In the genomic region with DNA sequence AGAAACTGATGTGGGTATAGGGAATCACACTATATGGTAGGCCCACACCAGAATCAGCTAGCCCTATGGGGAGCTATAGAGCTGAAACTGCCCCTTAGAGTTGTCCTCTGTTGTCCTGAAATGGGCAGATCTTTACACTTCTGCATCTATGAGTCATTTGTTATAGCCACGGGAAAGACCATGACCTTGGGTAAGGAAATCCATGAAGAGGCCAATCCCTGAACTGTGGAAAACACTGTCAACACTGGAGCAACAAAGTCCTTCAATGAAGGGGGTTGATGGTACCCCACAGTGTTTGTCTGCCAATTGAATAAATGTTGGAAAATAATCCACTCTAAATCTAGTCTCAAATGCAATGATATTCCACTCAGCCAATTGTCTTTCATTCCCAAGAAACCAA, we compare ENCODE assay signal across 29 cellular contexts. TPM values are rescaled to one million over a fixed set of nuclear protein-coding genes. Genes with fewer than 3 reads are reported as not detected.
DNase-seq lines count a peak whose midpoint lies in the region; ATAC-seq, FAIRE-seq and TF ChIP-seq lines count a peak whose summit lies in the region.
"Had no signal": no experiment of that assay in that cellular context is flagged by ENCODE, and none has a peak within 500 bp of the region (broad histone marks: within the 10 kb centered on the region; RNA-seq: fewer than 3 reads in every experiment).

No MANE protein-coding gene starts in this region.

- no peaks in the 10 kb centered on the region for H3K79me2 ChIP-seq in HepG2 (ENCODE audit: insufficient read depth, low read length)

- H2BK5ac ChIP-seq in mesenchymal stem cell (ENCODE audit: low read depth, low read length, poor library complexity, severe bottlenecking): no peak overlapping the region

- H3K4ac ChIP-seq in mesenchymal stem cell (ENCODE audit: low read depth in 1 of 2, low read length in 2 of 2): no peak overlapping the region

- no CpG with 5 or more reads among the region's 1 CpG for WGBS in HepG2 (ENCODE audit: low lambda C conversion rate)
- 0% methylated on average over 1 of the region's 1 CpG for WGBS in right lobe of liver (ENCODE audit: insufficient coverage, low coverage, low lambda C conversion rate, missing lambda C conversion rate)
- 0% methylated on average over 1 of the region's 1 CpG for WGBS in mesenchymal stem cell

- peaks cover 11% of the 10 kb centered on the region; the same call in 1 of the 2 replicates for H3K4me1 ChIP-seq in HepG2 (ENCODE audit: insufficient read depth, low read length)
- no peaks in the 10 kb centered on the region for H3K4me1 ChIP-seq in right lobe of liver
- H3K4me1 ChIP-seq in mesenchymal stem cell (ENCODE audit: control insufficient read depth, insufficient read depth, low read depth, low read length): no peaks in the 10 kb centered on the region
- H3K4me1 ChIP-seq: Caco-2 had no signal

- TF ChIP-seq POLR2A in HepG2 (IDR thresholded peaks at IDR 0.05; ENCODE audit: insufficient read depth in 1 of 2, low read depth in 2 of 2, low read length in 2 of 2) (no peak), right lobe of liver (IDR thresholded peaks at IDR 0.05) (no peak)

- no peak overlapping the region for H4K91ac ChIP-seq in mesenchymal stem cell (ENCODE audit: low read length)

- H3K23ac ChIP-seq in mesenchymal stem cell (ENCODE audit: low read length in 2 of 2): no peak overlapping the region

- TF ChIP-seq RAD21 in HepG2 (CRISPR knock-in tag; IDR thresholded peaks at IDR 0.05): no peak

- ATAC-seq in HepG2 (peak; percentile 88), right lobe of liver (no peak), T-helper 17 cell (no peak), HG03442 (IDR thresholded peaks at IDR 0.05; ENCODE audit: unreplicated experiment) (no peak), GM21515 (IDR thresholded peaks at IDR 0.05; ENCODE audit: unreplicated experiment) (no peak)

- no peak overlapping the region for H2BK120ac ChIP-seq in mesenchymal stem cell (ENCODE audit: low read depth, low read length)

- H3K36me3 ChIP-seq in HepG2 (replicated peaks in 1 of 2; ENCODE audit: control insufficient read depth in 1 of 2, insufficient read depth in 2 of 2, low read length in 2 of 2) (no peaks in the 10 kb centered on the region), right lobe of liver (no peaks in the 10 kb centered on the region), mesenchymal stem cell (ENCODE audit: control insufficient read depth in 1 of 2, insufficient read depth in 2 of 2, low read depth in 1 of 2, low read length in 2 of 2) (no peaks in the 10 kb centered on the region)
- H3K36me3 ChIP-seq: BLaER1, MG63 had no signal

- no peaks in the 10 kb centered on the region for H3K36me3 Mint-ChIP-seq in T-helper 17 cell (ENCODE audit: low read depth)

- TF ChIP-seq EP300 in HepG2 (IDR thresholded peaks at IDR 0.05; ENCODE audit: low read depth in 2 of 2, low read length in 2 of 2) (no peak), HepG2 (CRISPR knock-in tag; IDR thresholded peaks at IDR 0.05; ENCODE audit: borderline replicate concordance) (no peak)

- no peak overlapping the region for H3K4me3 Mint-ChIP-seq in T-helper 17 cell
- H3K4me3 Mint-ChIP-seq: CD4-positive, alpha-beta T cell; HFFc6 had no signal

- H4K20me1 ChIP-seq in HepG2 (ENCODE audit: insufficient read depth, low read length): no peaks in the 10 kb centered on the region
- H4K20me1 ChIP-seq: BLaER1 had no signal

- no peak overlapping the region for H3K27ac ChIP-seq in HepG2 (ENCODE audit: extremely low read length, insufficient read depth, low read length)
- H3K27ac ChIP-seq in right lobe of liver: no peak overlapping the region
- H3K27ac ChIP-seq in mesenchymal stem cell (ENCODE audit: low read length, poor library complexity, severe bottlenecking): no peak overlapping the region
- H3K27ac ChIP-seq: 22Rv1, BLaER1, HL-60 had no signal

- intact Hi-C loops in HepG2 (cut with micrococcal nuclease; ENCODE audit: unreplicated experiment) (loop anchor here (2.0 kb wide), 1 partner anchor 397 kb away; no protein-coding TSS in a partner anchor), right lobe of liver (cut with DNase I) (loop anchor here (10.0 kb wide), 1 partner anchor 335 kb away; the partner anchor contains the start of gene CCDC80 (in 2 of the 2))

- no peaks in the 10 kb centered on the region for H3K79me1 ChIP-seq in mesenchymal stem cell (replicated peaks; ENCODE audit: low read length, poor library complexity, severe bottlenecking)

- H2AFZ ChIP-seq in HepG2 (ENCODE audit: low read length): no peak overlapping the region
- H2AFZ ChIP-seq in mesenchymal stem cell (ENCODE audit: low read depth, low read length): no peak overlapping the region

- peak; percentile 25 for DNase-seq in HepG2 (ENCODE audit: low spot score)
- no peak for DNase-seq in right lobe of liver
- no peak for DNase-seq in T-helper 17 cell
- DNase-seq in mesenchymal stem cell: peak; percentile 51
- DNase-seq in activated CD8-positive, alpha-beta memory T cell treated with anti-CD3 and anti-CD28 coated beads, Interleukin-2, amount 50 U/mL, for 48 hours: no peak
- DNase-seq in HUDEP-2 (lab: John Stamatoyannopoulos, UW; ENCODE audit: unreplicated experiment in 76 of 76): no peak
- DNase-seq: ACHN; Caco-2; CD4-positive, alpha-beta T cell; DMS 273 treated with DMSO at 0.1 percent for 48 hours; DND-41; GDM1; H7; HFFc6; MG63; NCI-H1417; NCI-H1694 treated with DMSO at 0.1 percent for 48 hours; NCI-H2081 treated with DMSO at 0.1 percent for 48 hours; NCI-H446 treated with DMSO at 0.1 percent for 48 hours; NCI-H526 treated with DMSO at 0.1 percent for 48 hours; OCI-M1; RPMI8226; SHP77 had no signal

- H3K4me1 Mint-ChIP-seq in T-helper 17 cell: peaks cover 52% of the 10 kb centered on the region

- H3K9me3 ChIP-seq in HepG2 (ENCODE audit: low read length) (no peaks in the 10 kb centered on the region), right lobe of liver (no peaks in the 10 kb centered on the region), T-helper 17 cell (ENCODE audit: control insufficient read depth, low read length, poor library complexity, severe bottlenecking) (no peaks in the 10 kb centered on the region), mesenchymal stem cell (ENCODE audit: control insufficient read depth, low read length) (no peaks in the 10 kb centered on the region)
- H3K9me3 ChIP-seq: BLaER1, Caco-2, MG63 had no signal

- BruUV-seq in HepG2 (replicated peaks; lab: Mats Ljungman, UMichigan): no TSS peak

- H2AK5ac ChIP-seq in mesenchymal stem cell (ENCODE audit: low read length, severe bottlenecking): no peak overlapping the region

- H2BK12ac ChIP-seq in mesenchymal stem cell (ENCODE audit: low read length in 2 of 2): no peak overlapping the region

- TF ChIP-seq CTCF in HepG2 (CRISPR knock-in tag; IDR thresholded peaks at IDR 0.05) (no peak), right lobe of liver (IDR thresholded peaks at IDR 0.05) (no peak)

- no peak overlapping the region for H2BK15ac ChIP-seq in mesenchymal stem cell (ENCODE audit: low read depth, poor library complexity, severe bottlenecking)

- FAIRE-seq in HepG2 (lab: Jason Lieb, UNC): no peak

- no peak overlapping the region for H3K4me2 ChIP-seq in HepG2 (ENCODE audit: low read depth, low read length)
- no peak overlapping the region for H3K4me2 ChIP-seq in mesenchymal stem cell (ENCODE audit: low read length, poor library complexity, severe bottlenecking)
- H3K4me2 ChIP-seq: BLaER1 had no signal

- POLR2A ChIA-PET in HepG2 (lab: Yijun Ruan, JAX): interaction anchor here (0.9 to 1.9 kb wide), 2 partner anchors 11 to 39 kb away, joined by 4 to 9 read pairs; partner anchors contain the start of gene GTPBP8

- in situ Hi-C loops in HepG2 (cut with HindIII; ENCODE audit: extremely low pct_ligation_motif_present, low pct_unique_long_range_greater_than_20kb): no loop called here

- H3K18ac ChIP-seq in mesenchymal stem cell (ENCODE audit: low read depth in 1 of 2, low read length in 2 of 2): no peak overlapping the region

- H3K27ac Mint-ChIP-seq in T-helper 17 cell: peak overlapping the region; percentile 11
- H3K27ac Mint-ChIP-seq: HFFc6 had no signal

- H3K27me3 ChIP-seq in HepG2 (ENCODE audit: control insufficient read depth in 1 of 2, insufficient read depth in 2 of 2, low read length in 2 of 2) (peaks cover 0 to under 1% of the 10 kb centered on the region in 2 experiments; a peak in 1 of 5 replicates), right lobe of liver (no peaks in the 10 kb centered on the region), mesenchymal stem cell (ENCODE audit: control insufficient read depth in 1 of 2, insufficient read depth in 1 of 2, low read length in 2 of 2) (no peaks in the 10 kb centered on the region)
- H3K27me3 ChIP-seq: BLaER1, MG63 had no signal

- H4K8ac ChIP-seq in mesenchymal stem cell (ENCODE audit: low read length): no peak overlapping the region

- H3K27me3 Mint-ChIP-seq in T-helper 17 cell: no peaks in the 10 kb centered on the region
- H3K27me3 Mint-ChIP-seq: CD4-positive, alpha-beta T cell had no signal

- H3K9ac ChIP-seq in HepG2 (ENCODE audit: insufficient read depth, low read depth, low read length): no peak overlapping the region
- H3K9ac ChIP-seq in mesenchymal stem cell (ENCODE audit: low read length): no peak overlapping the region
- H3K9ac ChIP-seq: BLaER1 had no signal

- H3K14ac ChIP-seq in mesenchymal stem cell (ENCODE audit: low read length in 2 of 2): no peak overlapping the region

- CTCF ChIA-PET in HepG2 (lab: Yijun Ruan, JAX; ENCODE audit: low intra/inter-chr PET ratio, low total read pairs): interaction anchor here (3.0 kb wide), 1 partner anchor 336 kb away, joined by 17 read pairs; no protein-coding TSS in a partner anchor

- no peak overlapping the region for H3K4me3 ChIP-seq in HepG2 (replicated peaks in 1 of 3; ENCODE audit: insufficient read depth in 1 of 3, low read depth in 2 of 3, low read length in 3 of 3)
- H3K4me3 ChIP-seq in right lobe of liver: no peak overlapping the region
- H3K4me3 ChIP-seq in mesenchymal stem cell (ENCODE audit: insufficient read depth in 1 of 2, low read depth in 1 of 2, low read length in 2 of 2): no peak overlapping the region
- H3K4me3 ChIP-seq: BLaER1, MG63 had no signal

RNA-seq across cellular contexts. Expression of gene CD200R1, which starts 5.2 kb away (rescaled TPM):
- total RNA-seq in HepG2 (2016; rRNA removed; fragmentation: Illumina TruSeq; extraction: Trizol) (not detected in 2 replicates), right lobe of liver (1 to 10 TPM in 2 of 6 experiments, under 1 TPM in 4; 0.44 to 1.4 (median 0.86) TPM), T-helper 17 cell (10 to 100 TPM in 1 of 2 donors, 1 to 10 TPM in 1; 7.1 to 12.8 TPM)
- not detected in 2 replicates for total RNA-seq in HepG2 (2016; cell fraction: cytosol; rRNA removed; fragmentation: Illumina TruSeq; extraction: Trizol; ENCODE audit: low read depth)
- not detected in 2 replicates for total RNA-seq in HepG2 (2016; cell fraction: insoluble cytoplasmic fraction; rRNA removed; fragmentation: Illumina TruSeq; extraction: Trizol)
- not detected in 2 replicates for total RNA-seq in HepG2 (2016; cell fraction: membrane; rRNA removed; fragmentation: Illumina TruSeq; extraction: Trizol)
- not detected in 2 replicates for total RNA-seq in HepG2 (2016; cell fraction: nucleus; rRNA removed; fragmentation: Illumina TruSeq; extraction: Trizol)
- polyA plus RNA-seq in HepG2 (2011; rRNA removed): 0.04 and 0.05 TPM in 2 replicates
- not detected in 2 replicates for polyA plus RNA-seq in HepG2 (2011; cell fraction: cytosol; rRNA removed)
- polyA plus RNA-seq in HepG2 (2011; cell fraction: nucleus; rRNA removed): not detected in 2 replicates
- polyA plus RNA-seq in HepG2 (2012): not detected in 2 replicates
- not detected in 2 replicates for polyA plus RNA-seq in HepG2 (2016; cell fraction: cytosol; fragmentation: Illumina TruSeq; extraction: Trizol; ENCODE audit: low read depth)
- not detected in 2 replicates for polyA plus RNA-seq in HepG2 (2016; cell fraction: insoluble cytoplasmic fraction; fragmentation: Illumina TruSeq; extraction: Trizol; ENCODE audit: low read depth)
- not detected in 2 replicates for polyA plus RNA-seq in HepG2 (2016; cell fraction: membrane; fragmentation: Illumina TruSeq; extraction: Trizol; ENCODE audit: low read depth)
- polyA plus RNA-seq in HepG2 (2016; cell fraction: nucleus; fragmentation: Illumina TruSeq; extraction: Trizol; ENCODE audit: insufficient read depth, low read depth): not detected in 2 replicates
- polyA minus RNA-seq in HepG2 (2011; rRNA and poly(A)+ RNA removed; ENCODE audit: low replicate concordance): not detected in 2 replicates
- polyA minus RNA-seq in HepG2 (2011; cell fraction: cytosol; rRNA and poly(A)+ RNA removed): not detected in 2 replicates
- not detected in 2 replicates for polyA minus RNA-seq in HepG2 (2011; cell fraction: nucleus; rRNA and poly(A)+ RNA removed)
- 0.04 TPM for polyA plus RNA-seq in mesenchymal stem cell (2013, experiment 1 of 2)
- not detected for polyA plus RNA-seq in mesenchymal stem cell (2013, experiment 2 of 2)
- total RNA-seq: HFFc6, HT-29 had no signal

RNA-seq across cellular contexts. Expression of gene GTPBP8, which starts 10.7 kb away (rescaled TPM):
- 16.7 and 26.7 TPM in 2 replicates for total RNA-seq in HepG2 (2016; rRNA removed; fragmentation: Illumina TruSeq; extraction: Trizol)
- total RNA-seq in HepG2 (2016; cell fraction: cytosol; rRNA removed; fragmentation: Illumina TruSeq; extraction: Trizol; ENCODE audit: low read depth): 4.1 and 5.9 TPM in 2 replicates
- 18.2 and 28.9 TPM in 2 replicates for total RNA-seq in HepG2 (2016; cell fraction: insoluble cytoplasmic fraction; rRNA removed; fragmentation: Illumina TruSeq; extraction: Trizol)
- total RNA-seq in HepG2 (2016; cell fraction: membrane; rRNA removed; fragmentation: Illumina TruSeq; extraction: Trizol): 7.1 and 9.6 TPM in 2 replicates
- 11.9 and 13.8 TPM in 2 replicates for total RNA-seq in HepG2 (2016; cell fraction: nucleus; rRNA removed; fragmentation: Illumina TruSeq; extraction: Trizol)
- 9.1 and 12.5 TPM in 2 replicates for polyA plus RNA-seq in HepG2 (2011; rRNA removed)
- polyA plus RNA-seq in HepG2 (2011; cell fraction: cytosol; rRNA removed): 13.0 and 18.4 TPM in 2 replicates
- polyA plus RNA-seq in HepG2 (2011; cell fraction: nucleus; rRNA removed): 17.1 and 17.4 TPM in 2 replicates
- 10.1 and 10.3 TPM in 2 replicates for polyA plus RNA-seq in HepG2 (2012)
- 4.4 and 5.3 TPM in 2 replicates for polyA plus RNA-seq in HepG2 (2016; cell fraction: cytosol; fragmentation: Illumina TruSeq; extraction: Trizol; ENCODE audit: low read depth)
- 21.6 and 26.4 TPM in 2 replicates for polyA plus RNA-seq in HepG2 (2016; cell fraction: insoluble cytoplasmic fraction; fragmentation: Illumina TruSeq; extraction: Trizol; ENCODE audit: low read depth)
- polyA plus RNA-seq in HepG2 (2016; cell fraction: membrane; fragmentation: Illumina TruSeq; extraction: Trizol; ENCODE audit: low read depth): 6.3 and 6.8 TPM in 2 replicates
- polyA plus RNA-seq in HepG2 (2016; cell fraction: nucleus; fragmentation: Illumina TruSeq; extraction: Trizol; ENCODE audit: insufficient read depth, low read depth): 12.4 and 13.5 TPM in 2 replicates
- polyA minus RNA-seq in HepG2 (2011; rRNA and poly(A)+ RNA removed; ENCODE audit: low replicate concordance): 38.5 and 39.1 TPM in 2 replicates
- polyA minus RNA-seq in HepG2 (2011; cell fraction: cytosol; rRNA and poly(A)+ RNA removed): 8.9 and 9.7 TPM in 2 replicates
- polyA minus RNA-seq in HepG2 (2011; cell fraction: nucleus; rRNA and poly(A)+ RNA removed): 29.7 and 32.4 TPM in 2 replicates
- 10 to 100 TPM in 2 of 6 experiments, 1 to 10 TPM in 4; 3.7 to 16.2 (median 7.5) TPM for total RNA-seq in right lobe of liver
- 10 to 100 TPM; 16.7 to 20.4 TPM for total RNA-seq in T-helper 17 cell
- 37.4 TPM for polyA plus RNA-seq in mesenchymal stem cell (2013, experiment 1 of 2)
- polyA plus RNA-seq in mesenchymal stem cell (2013, experiment 2 of 2): 37.3 TPM

Comparison
In these comparisons a context has a peak if more than half of its experiments do, and no peak if none do; other contexts are left out.
1. DNase-seq: peak in HepG2 (single experiment) and mesenchymal stem cell (single experiment); none in right lobe of liver (0 of 3), T-helper 17 cell (0 of 3), activated CD8-positive, alpha-beta memory T cell treated with anti-CD3 and anti-CD28 coated beads, Interleukin-2, amount 50 U/mL, for 48 hours (single experiment) and HUDEP-2 (0 of 76).